In the genomic region with DNA sequence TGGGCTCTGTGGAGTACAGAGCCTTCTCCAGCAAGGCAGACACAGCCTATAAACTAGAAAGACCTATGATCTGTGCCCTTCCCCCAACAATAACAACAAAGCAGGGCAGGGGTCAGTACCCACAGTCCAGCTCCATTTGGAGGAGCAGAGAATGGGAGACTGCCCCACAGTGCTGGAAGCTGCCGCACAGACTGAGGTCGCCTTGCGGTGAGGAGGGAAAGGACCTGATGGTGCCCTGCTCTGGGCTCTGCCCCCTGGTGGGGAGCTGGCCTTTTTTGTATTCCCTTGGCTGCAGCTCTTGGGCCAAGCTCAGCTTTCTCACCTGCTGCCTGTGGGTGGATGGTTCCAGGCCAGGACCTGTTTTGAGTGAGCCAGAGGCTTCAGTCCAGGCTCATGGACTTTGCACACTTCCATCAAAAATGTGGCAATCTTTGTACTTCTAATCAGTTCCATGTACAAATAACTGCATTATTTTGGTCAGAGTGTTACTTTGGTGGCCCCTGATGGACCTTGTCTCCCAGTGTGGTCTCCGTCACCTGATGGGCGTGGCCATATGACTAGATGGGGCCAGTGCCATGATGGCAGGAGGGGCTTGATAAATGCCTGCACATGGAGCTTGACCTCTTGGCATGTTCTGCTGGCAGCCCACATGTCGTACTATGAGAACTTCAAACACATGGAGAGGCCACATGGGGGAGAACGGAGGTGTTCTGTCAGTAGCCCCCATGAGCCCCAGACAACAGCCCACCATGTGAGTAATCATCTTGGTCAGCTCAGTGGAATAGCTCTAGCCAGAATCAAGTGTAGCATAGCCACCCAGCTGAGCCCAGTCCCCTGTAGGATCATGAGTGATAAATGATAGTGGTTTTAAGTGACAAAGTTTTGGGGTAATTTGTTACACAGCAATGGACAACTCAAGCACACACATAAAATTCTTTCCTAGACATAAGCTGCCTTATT, we compare ENCODE assay signal across 10 cellular contexts. TPM values are rescaled to one million over a fixed set of nuclear protein-coding genes. Genes with fewer than 3 reads are reported as not detected.
DNase-seq lines count a peak whose midpoint lies in the region; ATAC-seq, FAIRE-seq and TF ChIP-seq lines count a peak whose summit lies in the region.
"Had no signal": no experiment of that assay in that cellular context is flagged by ENCODE, and none has a peak within 500 bp of the region (broad histone marks: within the 10 kb centered on the region; RNA-seq: fewer than 3 reads in every experiment).

No MANE protein-coding gene starts in this region.

- TF ChIP-seq RAD21 in IMR-90 (IDR thresholded peaks at IDR 0.05; ENCODE audit: low read length): peak; percentile 41
- TF ChIP-seq RAD21 in HepG2 (CRISPR knock-in tag; IDR thresholded peaks at IDR 0.05): peak; percentile 94

- H3K14ac ChIP-seq in IMR-90 (replicated peaks; ENCODE audit: low read depth, low read length): no peak overlapping the region

- no peak overlapping the region for H2BK5ac ChIP-seq in IMR-90 (ENCODE audit: low read depth, low read length, poor library complexity, severe bottlenecking)

- peaks cover 0 to 8% of the 10 kb centered on the region in 2 experiments; a peak in 2 of 4 replicates for H3K79me1 ChIP-seq in IMR-90 (ENCODE audit: low read depth in 1 of 2, low read length in 2 of 2)

- peak; percentile 40; the same call in 1 of the 2 replicates for TF ChIP-seq CTCF in IMR-90 (conservative IDR thresholded peaks at IDR 0.05; ENCODE audit: low read depth, low read length)
- TF ChIP-seq CTCF in VCaP (conservative IDR thresholded peaks at IDR 0.05): peak; percentile 73
- peak; percentile 69 to 87 (median 69) for TF ChIP-seq CTCF in breast epithelium (IDR thresholded peaks at IDR 0.05)
- TF ChIP-seq CTCF in HepG2 (CRISPR knock-in tag; IDR thresholded peaks at IDR 0.05): peak; percentile 96
- no peak for TF ChIP-seq CTCF in omental fat pad (IDR thresholded peaks at IDR 0.05)

- no peak overlapping the region for H2BK15ac ChIP-seq in IMR-90 (ENCODE audit: low read depth, low read length)

- no peak overlapping the region; the same call in 1 of the 2 replicates for H4K5ac ChIP-seq in IMR-90 (ENCODE audit: low read depth, low read length)

- dilution Hi-C loops in IMR-90 (cut with HindIII; ENCODE audit: low sequenced_read_pairs, unreplicated experiment): no loop called here

- H2AK5ac ChIP-seq in IMR-90 (ENCODE audit: low read depth, low read length): no peak overlapping the region

- H3K4me2 ChIP-seq in IMR-90 (ENCODE audit: low read depth, low read length) (no peak overlapping the region), HepG2 (ENCODE audit: low read depth, low read length) (peak overlapping the region; percentile 78)
- H3K4me2 ChIP-seq: BLaER1 had no signal

- H3K9ac ChIP-seq in IMR-90 (ENCODE audit: low read depth, low read length) (no peak overlapping the region), HepG2 (ENCODE audit: insufficient read depth, low read depth, low read length) (peak overlapping the region; percentile 69)
- H3K9ac ChIP-seq: BLaER1 had no signal

- no peak for TF ChIP-seq POLR2A in IMR-90 (IDR thresholded peaks at IDR 0.05; ENCODE audit: low read depth, low read length)
- no peak for TF ChIP-seq POLR2A in breast epithelium (IDR thresholded peaks at IDR 0.05)
- TF ChIP-seq POLR2A in HepG2 (IDR thresholded peaks at IDR 0.05; ENCODE audit: insufficient read depth in 1 of 2, low read depth in 2 of 2, low read length in 2 of 2): peak; percentile 63 to 68

- H3K36me3 ChIP-seq in IMR-90 (ENCODE audit: control insufficient read depth, insufficient read depth, low read length) (peaks cover 14% of the 10 kb centered on the region; the same call in 1 of the 2 replicates), breast epithelium (no peaks in the 10 kb centered on the region), HepG2 (replicated peaks in 1 of 2; ENCODE audit: control insufficient read depth in 1 of 2, insufficient read depth in 2 of 2, low read length in 2 of 2) (no peaks in the 10 kb centered on the region)
- H3K36me3 ChIP-seq: BLaER1 had no signal

- H3K9me3 ChIP-seq in IMR-90 (ENCODE audit: control insufficient read depth, insufficient read depth, low read length) (no peaks in the 10 kb centered on the region), breast epithelium (no peaks in the 10 kb centered on the region), HepG2 (ENCODE audit: low read length) (no peaks in the 10 kb centered on the region)
- H3K9me3 ChIP-seq: BLaER1 had no signal

- H2BK120ac ChIP-seq in IMR-90 (ENCODE audit: low read depth, low read length): no peak overlapping the region

- intact Hi-C loops in IMR-90 (cut with micrococcal nuclease) (no loop called here), breast epithelium (cut with DNase I; ENCODE audit: low total_unique reads) (no loop called here), HepG2 (cut with micrococcal nuclease; ENCODE audit: unreplicated experiment) (no loop called here)

- CTCF ChIA-PET in IMR-90 (lab: Yijun Ruan, JAX) (no interaction called here), HepG2 (lab: Yijun Ruan, JAX; ENCODE audit: low intra/inter-chr PET ratio, low total read pairs) (interaction anchor here (0.6 to 3.1 kb wide), 3 partner anchors 21 to 108 kb away, joined by 3 to 21 read pairs (median 9); a partner anchor contains a TSS)

- H3K27me3 ChIP-seq in IMR-90 (ENCODE audit: control insufficient read depth, insufficient read depth, low read length) (no peaks in the 10 kb centered on the region), breast epithelium (no peaks in the 10 kb centered on the region), HepG2 (ENCODE audit: control insufficient read depth in 1 of 2, insufficient read depth in 2 of 2, low read length in 2 of 2) (no peaks in the 10 kb centered on the region)

- H3K4me3 ChIP-seq in IMR-90 (ENCODE audit: insufficient read depth, low read depth, low read length): no peak overlapping the region
- H3K4me3 ChIP-seq in breast epithelium: no peak overlapping the region
- H3K4me3 ChIP-seq in HepG2 (replicated peaks in 1 of 3; ENCODE audit: insufficient read depth in 1 of 3, low read depth in 2 of 3, low read length in 3 of 3): peak overlapping the region; percentile 2 to 61 (median 11); a peak in 3 of 6 replicates
- H3K4me3 ChIP-seq: BLaER1 had no signal

- H2BK20ac ChIP-seq in IMR-90 (ENCODE audit: low read depth, low read length): no peak overlapping the region

- BruUV-seq in IMR-90 (replicated peaks; lab: Mats Ljungman, UMichigan): no TSS peak
- BruUV-seq in HepG2 (replicated peaks; lab: Mats Ljungman, UMichigan): no TSS peak

- WGBS in IMR-90 (ENCODE audit: extremely low coverage in 2 of 2, insufficient read length in 1 of 2), 2 experiments: 100% methylated on average over 1 of the region's 7 CpGs; no CpG with 5 or more reads in 1 of the 2 experiments
- WGBS in HepG2 (ENCODE audit: low lambda C conversion rate): 32% methylated on average over 4 of the region's 7 CpGs

- H3K23ac ChIP-seq in IMR-90 (ENCODE audit: low read depth, low read length): no peak overlapping the region

- H3K27ac ChIP-seq in IMR-90 (ENCODE audit: insufficient read depth, low read length): no peak overlapping the region
- H3K27ac ChIP-seq in VCaP: no peak overlapping the region
- H3K27ac ChIP-seq in breast epithelium: peak overlapping the region; percentile 11 to 57
- H3K27ac ChIP-seq in HepG2 (ENCODE audit: extremely low read length, insufficient read depth, low read length): peak overlapping the region; percentile 94
- H3K27ac ChIP-seq: BLaER1 had no signal

- FAIRE-seq in HepG2 (lab: Jason Lieb, UNC): peak; percentile 99
- FAIRE-seq: frontal cortex had no signal

- ATAC-seq in IMR-90 (ENCODE audit: low read depth) (no peak), HepG2 (peak; percentile 87), omental fat pad (ENCODE audit: low FRiP score) (no peak)

- peaks cover 21% of the 10 kb centered on the region for H3K9me1 ChIP-seq in IMR-90 (ENCODE audit: insufficient read depth, low read length)

- POLR2A ChIA-PET in IMR-90 (lab: Charles Lee; ENCODE audit: unreplicated experiment): no interaction called here
- POLR2A ChIA-PET in HepG2 (lab: Yijun Ruan, JAX): interaction anchor here (0.6 to 2.9 kb wide), 17 partner anchors 8 to 655 kb away, joined by 3 to 42 read pairs (median 6); a partner anchor contains a TSS

- in situ Hi-C loops in IMR-90 (cut with MboI; ENCODE audit: low sequenced_read_pairs) (no loop called here), HepG2 (cut with HindIII; ENCODE audit: extremely low pct_ligation_motif_present, low pct_unique_long_range_greater_than_20kb) (no loop called here)

- H4K91ac ChIP-seq in IMR-90 (ENCODE audit: insufficient read depth, low read depth, low read length): no peak overlapping the region

- H2AFZ ChIP-seq in IMR-90 (replicated peaks; ENCODE audit: low read length, poor library complexity): no peak overlapping the region
- no peak overlapping the region for H2AFZ ChIP-seq in HepG2 (ENCODE audit: low read length)

- peaks cover 10% of the 10 kb centered on the region for H3K4me1 ChIP-seq in IMR-90 (ENCODE audit: control insufficient read depth, insufficient read depth, low read length)
- peaks cover 0 to 7% of the 10 kb centered on the region in 2 donors for H3K4me1 ChIP-seq in breast epithelium
- H3K4me1 ChIP-seq in HepG2 (ENCODE audit: insufficient read depth, low read length): peaks cover 35% of the 10 kb centered on the region
- H3K4me1 ChIP-seq: BLaER1 had no signal

- H4K8ac ChIP-seq in IMR-90 (ENCODE audit: low read depth in 2 of 2, low read length in 2 of 2): no peak overlapping the region

- no peak overlapping the region for H2AK9ac ChIP-seq in IMR-90 (replicated peaks; ENCODE audit: low read depth, low read length, poor library complexity)

- H3K18ac ChIP-seq in IMR-90 (ENCODE audit: low read depth, low read length): no peak overlapping the region

- H4K20me1 ChIP-seq in IMR-90 (ENCODE audit: insufficient read depth, low read length) (peaks cover 3% of the 10 kb centered on the region; the same call in 1 of the 2 replicates), HepG2 (ENCODE audit: insufficient read depth, low read length) (no peaks in the 10 kb centered on the region)

- no peak overlapping the region for H3K4ac ChIP-seq in IMR-90 (ENCODE audit: low read depth, low read length)

- DNase-seq in NCI-H1436 (lab: John Stamatoyannopoulos, UW) (peak; percentile 27), NCI-H1436 treated with DMSO at 0.1 percent for 48 hours (lab: John Stamatoyannopoulos, UW) (no peak), IMR-90 (peak; percentile 13), breast epithelium (ENCODE audit: low spot score in 2 of 2) (peak; percentile 57 to 78), HepG2 (ENCODE audit: low spot score) (peak; percentile 97), omental fat pad (ENCODE audit: low spot score) (no peak)
- peak; percentile 27 to 37 for DNase-seq in stimulated activated CD8-positive, alpha-beta memory T cell treated with anti-CD3 and anti-CD28 coated beads, Interleukin-2, amount 100 ng/mL, for 1 hour (ENCODE audit: low read depth in 2 of 2)

- peak; percentile 71 to 87 for TF ChIP-seq EP300 in HepG2 (IDR thresholded peaks at IDR 0.05; ENCODE audit: low read depth in 2 of 2, low read length in 2 of 2)
- peak; percentile 32 for TF ChIP-seq EP300 in HepG2 (CRISPR knock-in tag; IDR thresholded peaks at IDR 0.05; ENCODE audit: borderline replicate concordance)

- no peak overlapping the region for H3K56ac ChIP-seq in IMR-90 (ENCODE audit: extremely low read depth, insufficient read depth, low read length)

- H3K79me2 ChIP-seq in HepG2 (ENCODE audit: insufficient read depth, low read length): no peaks in the 10 kb centered on the region

RNA-seq across cellular contexts. Expression of a gene that starts 24.2 kb away (rescaled TPM):
- total RNA-seq in IMR-90 (2012; rRNA removed) (23.3 and 42.5 TPM in 2 replicates), breast epithelium (10 to 100 TPM; 14.4 to 29.2 (median 28.4) TPM), HepG2 (2016; rRNA removed; fragmentation: Illumina TruSeq; extraction: Trizol) (26.2 and 27.7 TPM in 2 replicates), omental fat pad (10 to 100 TPM in 3 of 4 donors, 1 to 10 TPM in 1; 8.0 to 27.4 (median 18.3) TPM)
- polyA plus RNA-seq in IMR-90 (2012; rRNA removed) (43.8 and 54.9 TPM in 2 replicates), HepG2 (2011; rRNA removed) (28.7 and 31.1 TPM in 2 replicates)
- 53.7 and 71.4 TPM in 2 replicates for polyA plus RNA-seq in IMR-90 (2012; cell fraction: cytosol; rRNA removed)
- 30.7 and 46.9 TPM in 2 replicates for polyA plus RNA-seq in IMR-90 (2012; cell fraction: nucleus; rRNA removed; ENCODE audit: low replicate concordance)
- 7.2 and 9.1 TPM in 2 replicates for total RNA-seq in HepG2 (2016; cell fraction: cytosol; rRNA removed; fragmentation: Illumina TruSeq; extraction: Trizol; ENCODE audit: low read depth)
- total RNA-seq in HepG2 (2016; cell fraction: insoluble cytoplasmic fraction; rRNA removed; fragmentation: Illumina TruSeq; extraction: Trizol): 28.5 TPM in 2 replicates
- 9.6 and 12.5 TPM in 2 replicates for total RNA-seq in HepG2 (2016; cell fraction: membrane; rRNA removed; fragmentation: Illumina TruSeq; extraction: Trizol)
- total RNA-seq in HepG2 (2016; cell fraction: nucleus; rRNA removed; fragmentation: Illumina TruSeq; extraction: Trizol): 16.8 and 19.2 TPM in 2 replicates
- 19.7 and 34.3 TPM in 2 replicates for polyA plus RNA-seq in HepG2 (2011; cell fraction: cytosol; rRNA removed)
- polyA plus RNA-seq in HepG2 (2011; cell fraction: nucleus; rRNA removed): 46.3 and 48.7 TPM in 2 replicates
- polyA plus RNA-seq in HepG2 (2012): 11.8 and 12.8 TPM in 2 replicates
- 6.7 and 10.3 TPM in 2 replicates for polyA plus RNA-seq in HepG2 (2016; cell fraction: cytosol; fragmentation: Illumina TruSeq; extraction: Trizol; ENCODE audit: low read depth)
- 27.9 and 32.0 TPM in 2 replicates for polyA plus RNA-seq in HepG2 (2016; cell fraction: insoluble cytoplasmic fraction; fragmentation: Illumina TruSeq; extraction: Trizol; ENCODE audit: low read depth)
- polyA plus RNA-seq in HepG2 (2016; cell fraction: membrane; fragmentation: Illumina TruSeq; extraction: Trizol; ENCODE audit: low read depth): 6.2 and 7.2 TPM in 2 replicates
- polyA plus RNA-seq in HepG2 (2016; cell fraction: nucleus; fragmentation: Illumina TruSeq; extraction: Trizol; ENCODE audit: insufficient read depth, low read depth): 31.9 and 36.2 TPM in 2 replicates
- 24.4 and 68.8 TPM in 2 replicates for polyA minus RNA-seq in HepG2 (2011; rRNA and poly(A)+ RNA removed; ENCODE audit: low replicate concordance)
- 7.4 and 11.4 TPM in 2 replicates for polyA minus RNA-seq in HepG2 (2011; cell fraction: cytosol; rRNA and poly(A)+ RNA removed)
- polyA minus RNA-seq in HepG2 (2011; cell fraction: nucleus; rRNA and poly(A)+ RNA removed): 19.1 and 22.0 TPM in 2 replicates

RNA-seq across cellular contexts. Expression of a gene that starts 40.0 kb away (rescaled TPM):
- total RNA-seq in IMR-90 (2012; rRNA removed) (6.4 and 9.7 TPM in 2 replicates), breast epithelium (10 to 100 TPM; 21.4 to 39.0 (median 22.7) TPM), HepG2 (2016; rRNA removed; fragmentation: Illumina TruSeq; extraction: Trizol) (2.9 and 3.7 TPM in 2 replicates), omental fat pad (10 to 100 TPM; 12.9 to 25.2 (median 21.9) TPM)
- polyA plus RNA-seq in IMR-90 (2012; rRNA removed) (20.7 and 25.4 TPM in 2 replicates), HepG2 (2011; rRNA removed) (5.9 and 6.4 TPM in 2 replicates)
- 31.6 and 31.9 TPM in 2 replicates for polyA plus RNA-seq in IMR-90 (2012; cell fraction: cytosol; rRNA removed)
- polyA plus RNA-seq in IMR-90 (2012; cell fraction: nucleus; rRNA removed; ENCODE audit: low replicate concordance): 48.2 and 94.1 TPM in 2 replicates
- 2.7 and 3.5 TPM in 2 replicates for total RNA-seq in HepG2 (2016; cell fraction: cytosol; rRNA removed; fragmentation: Illumina TruSeq; extraction: Trizol; ENCODE audit: low read depth)
- 3.5 and 4.6 TPM in 2 replicates for total RNA-seq in HepG2 (2016; cell fraction: insoluble cytoplasmic fraction; rRNA removed; fragmentation: Illumina TruSeq; extraction: Trizol)
- total RNA-seq in HepG2 (2016; cell fraction: membrane; rRNA removed; fragmentation: Illumina TruSeq; extraction: Trizol): 4.4 and 4.5 TPM in 2 replicates
- total RNA-seq in HepG2 (2016; cell fraction: nucleus; rRNA removed; fragmentation: Illumina TruSeq; extraction: Trizol): 5.1 and 5.6 TPM in 2 replicates
- polyA plus RNA-seq in HepG2 (2011; cell fraction: cytosol; rRNA removed): 2.6 TPM in 2 replicates
- polyA plus RNA-seq in HepG2 (2011; cell fraction: nucleus; rRNA removed): 15.5 and 19.3 TPM in 2 replicates
- 4.7 and 7.2 TPM in 2 replicates for polyA plus RNA-seq in HepG2 (2012)
- 2.3 and 3.1 TPM in 2 replicates for polyA plus RNA-seq in HepG2 (2016; cell fraction: cytosol; fragmentation: Illumina TruSeq; extraction: Trizol; ENCODE audit: low read depth)
- polyA plus RNA-seq in HepG2 (2016; cell fraction: insoluble cytoplasmic fraction; fragmentation: Illumina TruSeq; extraction: Trizol; ENCODE audit: low read depth): 5.8 and 8.5 TPM in 2 replicates
- 4.2 TPM in 2 replicates for polyA plus RNA-seq in HepG2 (2016; cell fraction: membrane; fragmentation: Illumina TruSeq; extraction: Trizol; ENCODE audit: low read depth)
- 12.9 and 19.5 TPM in 2 replicates for polyA plus RNA-seq in HepG2 (2016; cell fraction: nucleus; fragmentation: Illumina TruSeq; extraction: Trizol; ENCODE audit: insufficient read depth, low read depth)
- 23.8 and 23.9 TPM in 2 replicates for polyA minus RNA-seq in HepG2 (2011; rRNA and poly(A)+ RNA removed; ENCODE audit: low replicate concordance)
- 4.7 and 7.5 TPM in 2 replicates for polyA minus RNA-seq in HepG2 (2011; cell fraction: cytosol; rRNA and poly(A)+ RNA removed)
- 20.3 and 20.4 TPM in 2 replicates for polyA minus RNA-seq in HepG2 (2011; cell fraction: nucleus; rRNA and poly(A)+ RNA removed)

RNA-seq across cellular contexts. Expression of a gene that starts 48.7 kb away (rescaled TPM):
- 5.0 and 7.0 TPM in 2 replicates for total RNA-seq in IMR-90 (2012; rRNA removed)
- 69.5 and 71.6 TPM in 2 replicates for polyA plus RNA-seq in IMR-90 (2012; rRNA removed)
- 64.0 and 103 TPM in 2 replicates for polyA plus RNA-seq in IMR-90 (2012; cell fraction: cytosol; rRNA removed)
- 30.2 and 36.0 TPM in 2 replicates for polyA plus RNA-seq in IMR-90 (2012; cell fraction: nucleus; rRNA removed; ENCODE audit: low replicate concordance)
- total RNA-seq in breast epithelium: 100 to 1,000 TPM in 2 of 3 donors, 10 to 100 TPM in 1; 45.5 to 186 (median 116) TPM
- total RNA-seq in HepG2 (2016; rRNA removed; fragmentation: Illumina TruSeq; extraction: Trizol): not detected in 2 replicates
- total RNA-seq in HepG2 (2016; cell fraction: cytosol; rRNA removed; fragmentation: Illumina TruSeq; extraction: Trizol; ENCODE audit: low read depth): not detected in 2 replicates
- total RNA-seq in HepG2 (2016; cell fraction: insoluble cytoplasmic fraction; rRNA removed; fragmentation: Illumina TruSeq; extraction: Trizol): 0.13 TPM in 1 of 2 replicates, not detected in the other
- total RNA-seq in HepG2 (2016; cell fraction: membrane; rRNA removed; fragmentation: Illumina TruSeq; extraction: Trizol): not detected in 2 replicates
- total RNA-seq in HepG2 (2016; cell fraction: nucleus; rRNA removed; fragmentation: Illumina TruSeq; extraction: Trizol): not detected in 2 replicates
- 0.08 and 0.59 TPM in 2 replicates for polyA plus RNA-seq in HepG2 (2011; rRNA removed)
- 0.16 and 0.23 TPM in 2 replicates for polyA plus RNA-seq in HepG2 (2011; cell fraction: cytosol; rRNA removed)
- 0.23 and 0.88 TPM in 2 replicates for polyA plus RNA-seq in HepG2 (2011; cell fraction: nucleus; rRNA removed)
- 0.27 and 0.75 TPM in 2 replicates for polyA plus RNA-seq in HepG2 (2012)
- polyA plus RNA-seq in HepG2 (2016; cell fraction: cytosol; fragmentation: Illumina TruSeq; extraction: Trizol; ENCODE audit: low read depth): not detected in 2 replicates
- polyA plus RNA-seq in HepG2 (2016; cell fraction: insoluble cytoplasmic fraction; fragmentation: Illumina TruSeq; extraction: Trizol; ENCODE audit: low read depth): not detected in 2 replicates
- polyA plus RNA-seq in HepG2 (2016; cell fraction: membrane; fragmentation: Illumina TruSeq; extraction: Trizol; ENCODE audit: low read depth): not detected in 2 replicates
- not detected in 2 replicates for polyA plus RNA-seq in HepG2 (2016; cell fraction: nucleus; fragmentation: Illumina TruSeq; extraction: Trizol; ENCODE audit: insufficient read depth, low read depth)
- 0.12 TPM in 1 of 2 replicates, not detected in the other for polyA minus RNA-seq in HepG2 (2011; rRNA and poly(A)+ RNA removed; ENCODE audit: low replicate concordance)
- polyA minus RNA-seq in HepG2 (2011; cell fraction: cytosol; rRNA and poly(A)+ RNA removed): 0.69 TPM in 1 of 2 replicates, not detected in the other
- polyA minus RNA-seq in HepG2 (2011; cell fraction: nucleus; rRNA and poly(A)+ RNA removed): not detected in 2 replicates
- total RNA-seq in omental fat pad: 100 to 1,000 TPM in 2 of 4 donors, 10 to 100 TPM in 2; 79.0 to 170 (median 111) TPM

Comparison
In these comparisons a context has a peak if more than half of its experiments do, and no peak if none do; other contexts are left out.
1. DNase-seq: peak in NCI-H1436 (single experiment), IMR-90 (single experiment), breast epithelium (2 of 2), HepG2 (single experiment) and stimulated activated CD8-positive, alpha-beta memory T cell treated with anti-CD3 and anti-CD28 coated beads, Interleukin-2, amount 100 ng/mL, for 1 hour (2 of 2); none in NCI-H1436 treated with DMSO at 0.1 percent for 48 hours (single experiment) and omental fat pad (single experiment).
2. H3K27ac ChIP-seq: peak in breast epithelium (2 of 2) and HepG2 (single experiment); none in IMR-90 (single experiment) and VCaP (single experiment).
3. H3K4me3 ChIP-seq: peak in HepG2 (3 of 3); none in IMR-90 (single experiment) and breast epithelium (0 of 3).
4. CTCF ChIP-seq: peak in IMR-90 (single experiment), VCaP (single experiment), breast epithelium (3 of 3) and HepG2 (single experiment); none in omental fat pad (0 of 3).
5. POLR2A ChIP-seq: peak in HepG2 (2 of 2); none in IMR-90 (single experiment) and breast epithelium (single experiment).